ENCODE assay signal across 13 cellular contexts in genomic region chr15:57597431-57597830, GRCh38. TPM values are rescaled to one million over a fixed set of nuclear protein-coding genes. Genes with fewer than 3 reads are reported as not detected.
"Had no signal": no experiment of that assay in that cellular context is flagged by ENCODE, and none has a peak within 500 bp of the region (broad histone marks: within the 10 kb centered on the region; RNA-seq: fewer than 3 reads in every experiment).

No MANE protein-coding gene starts in this region.

- H3K9me3 ChIP-seq: SK-N-SH had no signal

- H3K4me3 ChIP-seq: skin epidermis had no signal

- H3K4me3 Mint-ChIP-seq: activated CD4-positive, alpha-beta T cell treated with anti-CD3 and anti-CD28 coated beads, Interleukin-2, amount 10 ng/mL, durations not matched to agents 24 days and 14 days; activated naive CD4-positive, alpha-beta T cell treated with anti-CD3 and anti-CD28 coated beads for 36 hours; effector memory CD8-positive, alpha-beta T cell; neural crest cell; type B pancreatic cell; WTC11 had no signal

- H3K4me1 Mint-ChIP-seq: activated CD4-positive, alpha-beta T cell treated with anti-CD3 and anti-CD28 coated beads, Interleukin-2, amount 10 ng/mL, durations not matched to agents 24 days and 14 days; neural crest cell had no signal

- ATAC-seq: effector memory CD8-positive, alpha-beta T cell; left colon; WTC11 had no signal

- H3K9me3 Mint-ChIP-seq: activated CD4-positive, alpha-beta T cell treated with anti-CD3 and anti-CD28 coated beads, Interleukin-2, amount 10 ng/mL, durations not matched to agents 24 days and 14 days; activated naive CD4-positive, alpha-beta T cell treated with anti-CD3 and anti-CD28 coated beads for 36 hours; effector memory CD8-positive, alpha-beta T cell; WTC11 had no signal

- DNase-seq: activated CD4-positive, alpha-beta T cell treated with anti-CD3 and anti-CD28 coated beads, Interleukin-2, amount 10 ng/mL, durations not matched to agents 24 days and 14 days; activated CD8-positive, alpha-beta memory T cell treated with anti-CD3 and anti-CD28 coated beads for 24 hours; activated naive CD4-positive, alpha-beta T cell treated with anti-CD3 and anti-CD28 coated beads for 36 hours; central memory CD4-positive, alpha-beta T cell; cortex of kidney; effector memory CD8-positive, alpha-beta T cell; left colon; SK-N-SH; T-helper 1 cell had no signal

- H3K27ac Mint-ChIP-seq: activated CD4-positive, alpha-beta T cell treated with anti-CD3 and anti-CD28 coated beads, Interleukin-2, amount 10 ng/mL, durations not matched to agents 24 days and 14 days; activated naive CD4-positive, alpha-beta T cell treated with anti-CD3 and anti-CD28 coated beads for 36 hours; effector memory CD8-positive, alpha-beta T cell; type B pancreatic cell; WTC11 had no signal

- H3K36me3 Mint-ChIP-seq: type B pancreatic cell, WTC11 had no signal

RNA-seq across cellular contexts. Expression of gene MYZAP, which starts 5.7 kb away (rescaled TPM):
- total RNA-seq: activated CD4-positive, alpha-beta T cell treated with anti-CD3 and anti-CD28 coated beads, Interleukin-2, amount 10 ng/mL, durations not matched to agents 24 days and 14 days had no signal
